17 cellular contexts compared by ENCODE assay signal in genomic region chr2:191629001-191629453, GRCh38. TPM values are rescaled to one million over a fixed set of nuclear protein-coding genes. Genes with fewer than 3 reads are reported as not detected.
DNase-seq lines count a peak whose midpoint lies in the region; ATAC-seq and TF ChIP-seq lines count a peak whose summit lies in the region.
"Had no signal": no experiment of that assay in that cellular context is flagged by ENCODE, and none has a peak within 500 bp of the region (broad histone marks: within the 10 kb centered on the region; RNA-seq: fewer than 3 reads in every experiment).

No MANE protein-coding gene starts in this region.

- peak overlapping the region; percentile 35 for H3K27ac Mint-ChIP-seq in CD8-positive, alpha-beta T cell
- H3K27ac Mint-ChIP-seq in activated T-helper 1 cell treated with anti-CD3 and anti-CD28 coated beads, Interleukin-12 subunit alpha, Interleukin-12 subunit beta, Interleukin-2, Interleukin-4 antibody, amounts not matched to agents 30 ng/mL and 10 ng/mL and 1 ng/mL, durations not matched to agents 14 hours and 24 hours and 36 hours = peak overlapping the region; percentile 7
- no peak overlapping the region for H3K27ac Mint-ChIP-seq in nephron progenitor cell

- no peak overlapping the region for H3K27ac ChIP-seq in CD8-positive, alpha-beta T cell (ENCODE audit: low read depth, low read length)
- H3K27ac ChIP-seq: BLaER1 treated with 17β-estradiol and CSF1 and Interleukin-3, amounts not matched to agents 10 nM and 100 nM; neutrophil had no signal

- peaks cover 23% of the 10 kb centered on the region for H3K4me1 Mint-ChIP-seq in CD8-positive, alpha-beta T cell (ENCODE audit: low read depth)
- peaks cover 39% of the 10 kb centered on the region for H3K4me1 Mint-ChIP-seq in activated T-helper 1 cell treated with anti-CD3 and anti-CD28 coated beads, Interleukin-12 subunit alpha, Interleukin-12 subunit beta, Interleukin-2, Interleukin-4 antibody, amounts not matched to agents 30 ng/mL and 10 ng/mL and 1 ng/mL, durations not matched to agents 14 hours and 24 hours and 36 hours (ENCODE audit: low read depth)
- no peaks in the 10 kb centered on the region for H3K4me1 Mint-ChIP-seq in nephron progenitor cell

- DNase-seq in CD8-positive, alpha-beta T cell = no peak
- no peak for DNase-seq in activated T-helper 1 cell treated with anti-CD3 and anti-CD28 coated beads, Interleukin-12 subunit alpha, Interleukin-12 subunit beta, Interleukin-2, Interleukin-4 antibody, amounts not matched to agents 30 ng/mL and 10 ng/mL and 1 ng/mL, durations not matched to agents 14 hours and 24 hours and 36 hours (ENCODE audit: low spot score)
- DNase-seq in NCI-H2196 (lab: John Stamatoyannopoulos, UW; ENCODE audit: unreplicated experiment) = no peak
- no peak for DNase-seq in nephron progenitor cell
- no peak for DNase-seq in NCI-H510A (lab: John Stamatoyannopoulos, UW)
- DNase-seq: activated CD4-positive, CD25-positive, alpha-beta regulatory T cell; activated T-cell treated with anti-CD3 and anti-CD28 coated beads, Interleukin-2, amount 50 U/mL, for 1 hour; DMS79 treated with DMSO at 0.1 percent for 48 hours; NCI-H1092; NCI-H345; stimulated activated CD4-positive, alpha-beta T cell treated with anti-CD3 and anti-CD28 coated beads, Interleukin-2, amount 100 ng/mL, for 48 hours had no signal

- H3K27me3 ChIP-seq in CD8-positive, alpha-beta T cell (ENCODE audit: insufficient read depth, low read length) = no peaks in the 10 kb centered on the region
- H3K27me3 ChIP-seq: BLaER1 treated with 17β-estradiol and CSF1 and Interleukin-3, amounts not matched to agents 10 nM and 100 nM; neutrophil had no signal

- H3K36me3 ChIP-seq in CD8-positive, alpha-beta T cell (ENCODE audit: insufficient read depth, low read length) = no peaks in the 10 kb centered on the region
- H3K36me3 ChIP-seq: BLaER1 treated with 17β-estradiol and CSF1 and Interleukin-3, amounts not matched to agents 10 nM and 100 nM; neutrophil had no signal

- POLR2A ChIA-PET in CD8-positive, alpha-beta T cell (lab: Charles Lee) = no interaction called here

- CTCF ChIA-PET in CD8-positive, alpha-beta T cell (lab: Charles Lee) = no interaction called here

- H3K36me3 Mint-ChIP-seq in CD8-positive, alpha-beta T cell = no peaks in the 10 kb centered on the region
- peaks cover 8% of the 10 kb centered on the region for H3K36me3 Mint-ChIP-seq in activated T-helper 1 cell treated with anti-CD3 and anti-CD28 coated beads, Interleukin-12 subunit alpha, Interleukin-12 subunit beta, Interleukin-2, Interleukin-4 antibody, amounts not matched to agents 30 ng/mL and 10 ng/mL and 1 ng/mL, durations not matched to agents 14 hours and 24 hours and 36 hours (ENCODE audit: low read depth)
- no peaks in the 10 kb centered on the region for H3K36me3 Mint-ChIP-seq in nephron progenitor cell (ENCODE audit: low read depth)

- ATAC-seq in CD8-positive, alpha-beta T cell = no peak
- ATAC-seq in GM18505 (IDR thresholded peaks at IDR 0.05; ENCODE audit: unreplicated experiment) (peak; percentile 63), HG02884 (IDR thresholded peaks at IDR 0.05; ENCODE audit: unreplicated experiment) (peak; percentile 56)
- ATAC-seq: Panc1, sciatic nerve had no signal

- no peaks in the 10 kb centered on the region for H3K27me3 Mint-ChIP-seq in CD8-positive, alpha-beta T cell (ENCODE audit: low read depth)
- H3K27me3 Mint-ChIP-seq in activated T-helper 1 cell treated with anti-CD3 and anti-CD28 coated beads, Interleukin-12 subunit alpha, Interleukin-12 subunit beta, Interleukin-2, Interleukin-4 antibody, amounts not matched to agents 30 ng/mL and 10 ng/mL and 1 ng/mL, durations not matched to agents 14 hours and 24 hours and 36 hours (ENCODE audit: insufficient read depth) = no peaks in the 10 kb centered on the region
- peaks cover 4% of the 10 kb centered on the region for H3K27me3 Mint-ChIP-seq in nephron progenitor cell (ENCODE audit: low read depth, poor library complexity)

- no peak overlapping the region for H3K4me3 ChIP-seq in CD8-positive, alpha-beta T cell (ENCODE audit: low read depth, low read length)
- H3K4me3 ChIP-seq: BLaER1 treated with 17β-estradiol and CSF1 and Interleukin-3, amounts not matched to agents 10 nM and 100 nM had no signal

- no peak for TF ChIP-seq POLR2A in GM18505 (IDR thresholded peaks at IDR 0.05; ENCODE audit: borderline replicate concordance, extremely low read depth, insufficient read depth, insufficient read length)

- H3K9me3 Mint-ChIP-seq in CD8-positive, alpha-beta T cell = no peaks in the 10 kb centered on the region
- peaks cover 3% of the 10 kb centered on the region for H3K9me3 Mint-ChIP-seq in activated T-helper 1 cell treated with anti-CD3 and anti-CD28 coated beads, Interleukin-12 subunit alpha, Interleukin-12 subunit beta, Interleukin-2, Interleukin-4 antibody, amounts not matched to agents 30 ng/mL and 10 ng/mL and 1 ng/mL, durations not matched to agents 14 hours and 24 hours and 36 hours
- H3K9me3 Mint-ChIP-seq in nephron progenitor cell = no peaks in the 10 kb centered on the region

- intact Hi-C loops in CD8-positive, alpha-beta T cell (cut with DNase I, micrococcal nuclease) = no loop called here
- intact Hi-C loops in activated T-helper 1 cell treated with anti-CD3 and anti-CD28 coated beads, Interleukin-12 subunit alpha, Interleukin-12 subunit beta, Interleukin-2, Interleukin-4 antibody, amounts not matched to agents 30 ng/mL and 10 ng/mL and 1 ng/mL, durations not matched to agents 14 hours and 24 hours and 36 hours (cut with micrococcal nuclease) = no loop called here

- TF ChIP-seq CTCF in CD8-positive, alpha-beta T cell (IDR thresholded peaks at IDR 0.05) = no peak
- no peak for TF ChIP-seq CTCF in nephron progenitor cell (IDR thresholded peaks at IDR 0.05)

- peak overlapping the region; percentile 33 for H3K4me3 Mint-ChIP-seq in CD8-positive, alpha-beta T cell
- no peak overlapping the region for H3K4me3 Mint-ChIP-seq in activated T-helper 1 cell treated with anti-CD3 and anti-CD28 coated beads, Interleukin-12 subunit alpha, Interleukin-12 subunit beta, Interleukin-2, Interleukin-4 antibody, amounts not matched to agents 30 ng/mL and 10 ng/mL and 1 ng/mL, durations not matched to agents 14 hours and 24 hours and 36 hours
- no peak overlapping the region for H3K4me3 Mint-ChIP-seq in nephron progenitor cell

- H3K9me3 ChIP-seq in CD8-positive, alpha-beta T cell (ENCODE audit: low read length) = no peaks in the 10 kb centered on the region
- H3K9me3 ChIP-seq: BLaER1 treated with 17β-estradiol and CSF1 and Interleukin-3, amounts not matched to agents 10 nM and 100 nM; neutrophil had no signal

- H3K4me1 ChIP-seq in CD8-positive, alpha-beta T cell (ENCODE audit: insufficient read depth, low read length) = peaks cover 9% of the 10 kb centered on the region

RNA-seq across cellular contexts. Expression of gene NABP1, which starts 48.9 kb away (rescaled TPM):
- total RNA-seq in CD8-positive, alpha-beta T cell = 10 to 100 TPM; 17.5 to 21.1 TPM
- total RNA-seq in activated T-helper 1 cell treated with anti-CD3 and anti-CD28 coated beads, Interleukin-12 subunit alpha, Interleukin-12 subunit beta, Interleukin-2, Interleukin-4 antibody, amounts not matched to agents 30 ng/mL and 10 ng/mL and 1 ng/mL, durations not matched to agents 14 hours and 24 hours and 36 hours = 51.0 and 58.4 TPM in 2 replicates
